11 cellular contexts compared by ENCODE assay signal in the genomic region with DNA sequence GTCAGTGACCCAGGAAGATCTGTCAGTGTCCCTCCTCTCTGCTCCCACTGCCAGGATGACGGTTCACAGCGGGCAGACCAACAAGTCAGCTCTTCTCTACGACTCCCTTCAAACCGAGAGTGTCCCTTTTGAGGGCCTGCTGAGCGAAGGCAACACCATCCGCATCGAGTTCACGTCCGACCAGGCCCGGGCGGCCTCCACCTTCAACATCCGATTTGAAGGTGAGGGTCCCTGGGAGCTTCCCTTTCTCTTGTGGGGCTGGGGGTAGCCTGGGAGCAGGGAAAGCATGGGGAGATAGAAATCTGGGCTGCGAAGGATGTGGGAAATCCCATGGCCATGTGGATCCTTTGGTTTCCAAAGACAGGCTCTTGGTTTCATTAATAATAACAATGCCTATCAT.
"Had no signal": no experiment of that assay in that cellular context is flagged by ENCODE, and none has a peak within 500 bp of the region (broad histone marks: within the 10 kb centered on the region; RNA-seq: fewer than 3 reads in every experiment).

No MANE protein-coding gene starts in this region.

- H2AFZ ChIP-seq: GM23248, GM23338 had no signal

- H3K27ac ChIP-seq: GM23248 had no signal

- ATAC-seq: GM23338, HCT116 had no signal

- H3K36me3 ChIP-seq: HAP-1 had no signal

- H3K9me3 ChIP-seq: HAP-1 had no signal

- H3K4me3 ChIP-seq: GM23248, GM23338, HAP-1 had no signal

- DNase-seq: GM23248, GOT3, H7, H9, HCEC 1CT, HFFc6 had no signal

- FAIRE-seq: H1, H54 had no signal

- H3K4me1 ChIP-seq: HAP-1 had no signal

- H3K9ac ChIP-seq: GM23248 had no signal

- H3K4me2 ChIP-seq: GM23338 had no signal
